In genomic region chr6:125918681-125919566, GRCh38 we compare ENCODE assay signal across 8 cellular contexts. TPM values are rescaled to one million over a fixed set of nuclear protein-coding genes. Genes with fewer than 3 reads are reported as not detected.
DNase-seq lines count a peak whose midpoint lies in the region; ATAC-seq and TF ChIP-seq lines count a peak whose summit lies in the region.

No MANE protein-coding gene starts in this region.

- H3K9me3 Mint-ChIP-seq in T-helper 2 cell treated with Interferon-gamma antibody and Interleukin-4, amounts not matched to agents 5 μg/mL and 100 μg/mL, for 36 hours: no peaks in the 10 kb centered on the region
- H3K9me3 Mint-ChIP-seq in dendritic cell treated with granulocyte-macrophage colony-stimulating factor and Interleukin-4, amounts not matched to agents 40 ng/mL and 50 ng/mL, for 4 days: no peaks in the 10 kb centered on the region

- peaks cover 68% of the 10 kb centered on the region for H3K36me3 Mint-ChIP-seq in T-helper 2 cell treated with Interferon-gamma antibody and Interleukin-4, amounts not matched to agents 5 μg/mL and 100 μg/mL, for 36 hours (ENCODE audit: low read depth)
- peaks cover 65% of the 10 kb centered on the region for H3K36me3 Mint-ChIP-seq in dendritic cell treated with granulocyte-macrophage colony-stimulating factor and Interleukin-4, amounts not matched to agents 40 ng/mL and 50 ng/mL, for 4 days (ENCODE audit: low read depth)

- intact Hi-C loops in dendritic cell treated with granulocyte-macrophage colony-stimulating factor and Interleukin-4, amounts not matched to agents 40 ng/mL and 50 ng/mL, for 4 days (cut with micrococcal nuclease): no loop called here
- intact Hi-C loops in mucosa of descending colon (cut with DNase I, micrococcal nuclease): no loop called here

- DNase-seq in GM12865 (ENCODE audit: low read depth) (peak; percentile 92), mucosa of descending colon (peak in 1 of 3 donors; percentile 70), substantia nigra (lab: John Stamatoyannopoulos, UW) (peak in 2 of 49 donors; percentile 0 to 4), islet precursor cell (no peak)
- peak; percentile 49 for DNase-seq in Jurkat, Clone E6-1 (ENCODE audit: low read depth, low spot score)
- peak; percentile 64 for DNase-seq in T-helper 2 cell treated with Interferon-gamma antibody and Interleukin-4, amounts not matched to agents 5 μg/mL and 100 μg/mL, for 36 hours (ENCODE audit: low spot score)

- peak overlapping the region; percentile 60 for H3K27ac ChIP-seq in substantia nigra (ENCODE audit: low read depth, low read length, poor library complexity, severe bottlenecking)

- H3K27ac Mint-ChIP-seq in T-helper 2 cell treated with Interferon-gamma antibody and Interleukin-4, amounts not matched to agents 5 μg/mL and 100 μg/mL, for 36 hours: peak overlapping the region; percentile 88
- H3K27ac Mint-ChIP-seq in dendritic cell treated with granulocyte-macrophage colony-stimulating factor and Interleukin-4, amounts not matched to agents 40 ng/mL and 50 ng/mL, for 4 days: peak overlapping the region; percentile 72

- no peaks in the 10 kb centered on the region for H3K27me3 Mint-ChIP-seq in T-helper 2 cell treated with Interferon-gamma antibody and Interleukin-4, amounts not matched to agents 5 μg/mL and 100 μg/mL, for 36 hours (ENCODE audit: low read depth)
- no peaks in the 10 kb centered on the region for H3K27me3 Mint-ChIP-seq in dendritic cell treated with granulocyte-macrophage colony-stimulating factor and Interleukin-4, amounts not matched to agents 40 ng/mL and 50 ng/mL, for 4 days

- peaks cover 16% of the 10 kb centered on the region for H3K4me1 ChIP-seq in mucosa of descending colon (ENCODE audit: low read depth)

- no peaks in the 10 kb centered on the region for H3K9me3 ChIP-seq in mucosa of descending colon

- H3K4me1 Mint-ChIP-seq in T-helper 2 cell treated with Interferon-gamma antibody and Interleukin-4, amounts not matched to agents 5 μg/mL and 100 μg/mL, for 36 hours (ENCODE audit: low read depth): peaks cover 38% of the 10 kb centered on the region
- H3K4me1 Mint-ChIP-seq in dendritic cell treated with granulocyte-macrophage colony-stimulating factor and Interleukin-4, amounts not matched to agents 40 ng/mL and 50 ng/mL, for 4 days (ENCODE audit: low read depth): peaks cover 28% of the 10 kb centered on the region

- peak overlapping the region; percentile 86 for H3K4me3 Mint-ChIP-seq in T-helper 2 cell treated with Interferon-gamma antibody and Interleukin-4, amounts not matched to agents 5 μg/mL and 100 μg/mL, for 36 hours
- H3K4me3 Mint-ChIP-seq in dendritic cell treated with granulocyte-macrophage colony-stimulating factor and Interleukin-4, amounts not matched to agents 40 ng/mL and 50 ng/mL, for 4 days: peak overlapping the region; percentile 73

- peak; percentile 97 for ATAC-seq in GM21737 (IDR thresholded peaks at IDR 0.05; ENCODE audit: unreplicated experiment)
- ATAC-seq in mucosa of descending colon: peak; percentile 89

- H3K4me3 ChIP-seq in GM12865 (ENCODE audit: low read depth, low read length) (peak overlapping the region; percentile 61), mucosa of descending colon (no peak overlapping the region)
- H3K4me3 ChIP-seq in Jurkat, Clone E6-1 (ENCODE audit: low read length): no peak overlapping the region

- TF ChIP-seq CTCF in GM12865 (IDR thresholded peaks at IDR 0.05; ENCODE audit: insufficient read depth, low read depth, low read length, missing control alignments) (no peak), mucosa of descending colon (IDR thresholded peaks at IDR 0.05) (no peak)

- H3K36me3 ChIP-seq in mucosa of descending colon (ENCODE audit: low read depth): no peaks in the 10 kb centered on the region

RNA-seq across cellular contexts. Expression of gene HINT3, which starts 37.6 kb away (rescaled TPM):
- 8.6 TPM for polyA plus RNA-seq in Jurkat, Clone E6-1 (2012; ENCODE audit: insufficient read depth, insufficient read length)
- 10 to 100 TPM; 23.2 to 32.9 (median 23.2) TPM for total RNA-seq in mucosa of descending colon
